1 cellular context compared by ENCODE assay signal in the genomic region with DNA sequence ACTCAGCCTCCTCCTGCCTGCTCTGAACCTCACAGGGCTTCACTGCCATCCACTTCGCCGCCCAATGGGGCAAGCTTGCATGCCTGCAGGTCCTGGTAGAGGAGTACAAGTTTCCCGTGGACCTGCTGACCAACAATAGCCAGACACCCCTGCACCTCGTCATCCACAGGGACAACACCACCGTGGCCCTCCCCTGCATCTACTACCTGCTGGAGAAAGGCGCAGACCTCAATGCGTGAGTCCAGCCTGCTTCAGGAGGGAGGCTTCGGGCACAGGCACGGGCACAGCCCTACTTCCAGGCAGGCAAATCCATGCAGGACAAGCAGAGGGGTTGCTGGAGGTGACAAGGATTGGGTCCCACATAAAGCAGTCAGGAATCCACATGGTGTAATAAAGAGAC.
TF ChIP-seq lines count a peak whose summit lies in the region.

No MANE protein-coding gene starts in this region.

TF ChIP-seq in SK-N-SH, 30 proteins besides CTCF, POLR2A, EP300 and RAD21 (continued from another document):
- TF ChIP-seq, protein P1, sequence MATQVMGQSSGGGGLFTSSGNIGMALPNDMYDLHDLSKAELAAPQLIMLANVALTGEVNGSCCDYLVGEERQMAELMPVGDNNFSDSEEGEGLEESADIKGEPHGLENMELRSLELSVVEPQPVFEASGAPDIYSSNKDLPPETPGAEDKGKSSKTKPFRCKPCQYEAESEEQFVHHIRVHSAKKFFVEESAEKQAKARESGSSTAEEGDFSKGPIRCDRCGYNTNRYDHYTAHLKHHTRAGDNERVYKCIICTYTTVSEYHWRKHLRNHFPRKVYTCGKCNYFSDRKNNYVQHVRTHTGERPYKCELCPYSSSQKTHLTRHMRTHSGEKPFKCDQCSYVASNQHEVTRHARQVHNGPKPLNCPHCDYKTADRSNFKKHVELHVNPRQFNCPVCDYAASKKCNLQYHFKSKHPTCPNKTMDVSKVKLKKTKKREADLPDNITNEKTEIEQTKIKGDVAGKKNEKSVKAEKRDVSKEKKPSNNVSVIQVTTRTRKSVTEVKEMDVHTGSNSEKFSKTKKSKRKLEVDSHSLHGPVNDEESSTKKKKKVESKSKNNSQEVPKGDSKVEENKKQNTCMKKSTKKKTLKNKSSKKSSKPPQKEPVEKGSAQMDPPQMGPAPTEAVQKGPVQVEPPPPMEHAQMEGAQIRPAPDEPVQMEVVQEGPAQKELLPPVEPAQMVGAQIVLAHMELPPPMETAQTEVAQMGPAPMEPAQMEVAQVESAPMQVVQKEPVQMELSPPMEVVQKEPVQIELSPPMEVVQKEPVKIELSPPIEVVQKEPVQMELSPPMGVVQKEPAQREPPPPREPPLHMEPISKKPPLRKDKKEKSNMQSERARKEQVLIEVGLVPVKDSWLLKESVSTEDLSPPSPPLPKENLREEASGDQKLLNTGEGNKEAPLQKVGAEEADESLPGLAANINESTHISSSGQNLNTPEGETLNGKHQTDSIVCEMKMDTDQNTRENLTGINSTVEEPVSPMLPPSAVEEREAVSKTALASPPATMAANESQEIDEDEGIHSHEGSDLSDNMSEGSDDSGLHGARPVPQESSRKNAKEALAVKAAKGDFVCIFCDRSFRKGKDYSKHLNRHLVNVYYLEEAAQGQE (IDR thresholded peaks at IDR 0.05; ENCODE audit: low read depth, low read length) = no peak
- TF ChIP-seq SIN3A (IDR thresholded peaks at IDR 0.05; ENCODE audit: borderline replicate concordance, low read depth, low read length) (no peak), CHD2 (IDR thresholded peaks at IDR 0.05; ENCODE audit: low read length, partially characterized antibody) (no peak), MXI1 (IDR thresholded peaks at IDR 0.05; ENCODE audit: low read depth, low read length) (no peak), SMC3 (IDR thresholded peaks at IDR 0.05; ENCODE audit: low read depth, low read length) (no peak), TEAD4 (IDR thresholded peaks at IDR 0.05; ENCODE audit: borderline replicate concordance, insufficient read depth) (no peak), FOXM1 (IDR thresholded peaks at IDR 0.05; ENCODE audit: low read depth) (no peak)
- TF ChIP-seq, protein P2, sequence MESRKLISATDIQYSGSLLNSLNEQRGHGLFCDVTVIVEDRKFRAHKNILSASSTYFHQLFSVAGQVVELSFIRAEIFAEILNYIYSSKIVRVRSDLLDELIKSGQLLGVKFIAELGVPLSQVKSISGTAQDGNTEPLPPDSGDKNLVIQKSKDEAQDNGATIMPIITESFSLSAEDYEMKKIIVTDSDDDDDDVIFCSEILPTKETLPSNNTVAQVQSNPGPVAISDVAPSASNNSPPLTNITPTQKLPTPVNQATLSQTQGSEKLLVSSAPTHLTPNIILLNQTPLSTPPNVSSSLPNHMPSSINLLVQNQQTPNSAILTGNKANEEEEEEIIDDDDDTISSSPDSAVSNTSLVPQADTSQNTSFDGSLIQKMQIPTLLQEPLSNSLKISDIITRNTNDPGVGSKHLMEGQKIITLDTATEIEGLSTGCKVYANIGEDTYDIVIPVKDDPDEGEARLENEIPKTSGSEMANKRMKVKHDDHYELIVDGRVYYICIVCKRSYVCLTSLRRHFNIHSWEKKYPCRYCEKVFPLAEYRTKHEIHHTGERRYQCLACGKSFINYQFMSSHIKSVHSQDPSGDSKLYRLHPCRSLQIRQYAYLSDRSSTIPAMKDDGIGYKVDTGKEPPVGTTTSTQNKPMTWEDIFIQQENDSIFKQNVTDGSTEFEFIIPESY (IDR thresholded peaks at IDR 0.05; ENCODE audit: borderline replicate concordance, low read depth) = no peak
- TF ChIP-seq, protein P3, sequence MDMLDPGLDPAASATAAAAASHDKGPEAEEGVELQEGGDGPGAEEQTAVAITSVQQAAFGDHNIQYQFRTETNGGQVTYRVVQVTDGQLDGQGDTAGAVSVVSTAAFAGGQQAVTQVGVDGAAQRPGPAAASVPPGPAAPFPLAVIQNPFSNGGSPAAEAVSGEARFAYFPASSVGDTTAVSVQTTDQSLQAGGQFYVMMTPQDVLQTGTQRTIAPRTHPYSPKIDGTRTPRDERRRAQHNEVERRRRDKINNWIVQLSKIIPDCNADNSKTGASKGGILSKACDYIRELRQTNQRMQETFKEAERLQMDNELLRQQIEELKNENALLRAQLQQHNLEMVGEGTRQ (IDR thresholded peaks at IDR 0.05; ENCODE audit: borderline replicate concordance, low read depth, low read length) = no peak
